ENCODE assay signal across 8 cellular contexts in the genomic region with DNA sequence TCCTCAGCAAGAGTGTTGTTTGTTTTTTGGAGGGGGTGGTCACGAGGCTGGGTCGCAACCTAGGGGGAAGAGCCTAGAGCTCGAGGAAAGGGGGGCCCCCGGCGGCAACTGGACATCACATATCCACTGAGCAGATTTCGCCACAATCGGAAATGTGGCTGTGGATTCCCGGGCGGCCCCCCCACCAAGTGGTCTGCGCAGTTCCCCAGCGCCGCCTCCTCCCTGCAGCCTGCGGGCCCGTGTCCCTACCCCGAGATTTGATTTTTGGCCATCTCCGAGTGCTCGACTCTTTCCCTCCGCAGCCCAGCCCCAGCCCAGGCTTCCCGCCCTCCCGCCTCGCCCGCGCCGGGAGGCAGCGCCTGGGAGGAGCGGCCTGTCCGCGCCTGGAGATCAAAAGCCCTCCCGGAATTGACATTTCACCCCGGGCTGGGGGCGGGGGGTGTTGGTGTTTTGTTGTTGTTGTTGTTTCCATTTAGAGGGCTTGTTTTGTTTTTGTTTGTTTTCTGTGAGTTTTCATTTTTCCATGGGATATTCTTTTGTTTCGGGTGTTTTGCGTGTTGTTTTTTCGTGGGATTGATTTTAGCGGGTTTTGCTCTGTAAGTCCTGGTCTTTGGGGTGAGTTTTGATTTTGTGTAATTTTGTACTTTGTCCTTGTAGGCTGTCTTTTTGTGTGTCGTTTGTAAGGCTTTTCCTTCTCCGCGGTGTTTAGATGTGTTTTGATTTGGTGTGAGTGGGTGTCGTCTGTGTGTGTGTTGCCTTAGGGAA. TPM values are rescaled to one million over a fixed set of nuclear protein-coding genes. Genes with fewer than 3 reads are reported as not detected.
DNase-seq lines count a peak whose midpoint lies in the region; ATAC-seq and TF ChIP-seq lines count a peak whose summit lies in the region.

No MANE protein-coding gene starts in this region.

- CTCF ChIA-PET in Calu3 (lab: Charles Lee), result no interaction called here

- H3K27me3 ChIP-seq in uterus, result peaks cover 42 to 93% of the 10 kb centered on the region in 2 donors

- no peak for DNase-seq in Calu3
- DNase-seq in HFFc6, result no peak
- no peak for DNase-seq in activated T-helper 2 cell treated with anti-CD3 and anti-CD28 coated beads, Interferon-gamma antibody, Interleukin-2, Interleukin-4, amounts not matched to agents 10 μg/mL and 5 μg/mL and 100 μg/mL, durations not matched to agents 14 hours and 24 hours and 36 hours (ENCODE audit: low spot score)
- peak in 1 of 3 donors; percentile 10 for DNase-seq in mucosa of descending colon
- DNase-seq in uterus, result no peak
- no peak for DNase-seq in NCI-H345 (lab: John Stamatoyannopoulos, UW)
- DNase-seq in T1000 (lab: John Stamatoyannopoulos, UW), result no peak

- intact Hi-C loops in Calu3 (cut with micrococcal nuclease; ENCODE audit: unreplicated experiment) (no loop called here), mucosa of descending colon (cut with DNase I, micrococcal nuclease) (no loop called here), uterus (cut with DNase I; ENCODE audit: low total_unique reads) (no loop called here)
- intact Hi-C loops in activated T-helper 2 cell treated with anti-CD3 and anti-CD28 coated beads, Interferon-gamma antibody, Interleukin-2, Interleukin-4, amounts not matched to agents 10 μg/mL and 5 μg/mL and 100 μg/mL, durations not matched to agents 14 hours and 24 hours and 36 hours (cut with micrococcal nuclease), result no loop called here

- H3K36me3 Mint-ChIP-seq in Calu3 (ENCODE audit: insufficient read depth, unreplicated experiment), result peaks cover 5% of the 10 kb centered on the region
- H3K36me3 Mint-ChIP-seq in HFFc6 (ENCODE audit: low read depth), result peaks cover 11% of the 10 kb centered on the region
- H3K36me3 Mint-ChIP-seq in activated T-helper 2 cell treated with anti-CD3 and anti-CD28 coated beads, Interferon-gamma antibody, Interleukin-2, Interleukin-4, amounts not matched to agents 10 μg/mL and 5 μg/mL and 100 μg/mL, durations not matched to agents 14 hours and 24 hours and 36 hours (ENCODE audit: low read depth), result peaks cover 4% of the 10 kb centered on the region

- no peak overlapping the region for H3K4me3 ChIP-seq in mucosa of descending colon
- H3K4me3 ChIP-seq in uterus, result no peak overlapping the region

- no TSS peak for BruUV-seq in Calu3 (replicated peaks; lab: Mats Ljungman, UMichigan)

- no peak overlapping the region for H3K27ac Mint-ChIP-seq in Calu3 (ENCODE audit: unreplicated experiment)
- H3K27ac Mint-ChIP-seq in HFFc6, result no peak overlapping the region
- peak overlapping the region; percentile 1 for H3K27ac Mint-ChIP-seq in activated T-helper 2 cell treated with anti-CD3 and anti-CD28 coated beads, Interferon-gamma antibody, Interleukin-2, Interleukin-4, amounts not matched to agents 10 μg/mL and 5 μg/mL and 100 μg/mL, durations not matched to agents 14 hours and 24 hours and 36 hours

- ATAC-seq in mucosa of descending colon, result peak; percentile 4
- ATAC-seq in GM21367 (IDR thresholded peaks at IDR 0.05; ENCODE audit: unreplicated experiment), result no peak

- peaks cover 18% of the 10 kb centered on the region for H3K4me1 Mint-ChIP-seq in Calu3 (ENCODE audit: low read depth, unreplicated experiment)
- H3K4me1 Mint-ChIP-seq in HFFc6 (ENCODE audit: low read depth), result peaks cover 15% of the 10 kb centered on the region
- H3K4me1 Mint-ChIP-seq in activated T-helper 2 cell treated with anti-CD3 and anti-CD28 coated beads, Interferon-gamma antibody, Interleukin-2, Interleukin-4, amounts not matched to agents 10 μg/mL and 5 μg/mL and 100 μg/mL, durations not matched to agents 14 hours and 24 hours and 36 hours (ENCODE audit: low read depth), result peaks cover 22% of the 10 kb centered on the region

- H3K9me3 Mint-ChIP-seq in Calu3 (ENCODE audit: low read depth, unreplicated experiment) (no peaks in the 10 kb centered on the region), HFFc6 (peaks cover 5% of the 10 kb centered on the region; the same call in 1 of the 2 replicates)
- H3K9me3 Mint-ChIP-seq in activated T-helper 2 cell treated with anti-CD3 and anti-CD28 coated beads, Interferon-gamma antibody, Interleukin-2, Interleukin-4, amounts not matched to agents 10 μg/mL and 5 μg/mL and 100 μg/mL, durations not matched to agents 14 hours and 24 hours and 36 hours, result no peaks in the 10 kb centered on the region

- peaks cover 48% of the 10 kb centered on the region for H3K27me3 Mint-ChIP-seq in Calu3 (ENCODE audit: unreplicated experiment)
- peaks cover 78% of the 10 kb centered on the region for H3K27me3 Mint-ChIP-seq in HFFc6 (ENCODE audit: insufficient read depth)
- peaks cover 85% of the 10 kb centered on the region for H3K27me3 Mint-ChIP-seq in activated T-helper 2 cell treated with anti-CD3 and anti-CD28 coated beads, Interferon-gamma antibody, Interleukin-2, Interleukin-4, amounts not matched to agents 10 μg/mL and 5 μg/mL and 100 μg/mL, durations not matched to agents 14 hours and 24 hours and 36 hours (ENCODE audit: low read depth)

- H3K4me1 ChIP-seq in mucosa of descending colon (ENCODE audit: low read depth) (peaks cover 27% of the 10 kb centered on the region), uterus (peaks cover 0 to 20% of the 10 kb centered on the region in 2 donors)

- TF ChIP-seq CTCF in Calu3 (IDR thresholded peaks at IDR 0.05; ENCODE audit: unreplicated experiment), result no peak
- TF ChIP-seq CTCF in HFFc6 (IDR thresholded peaks at IDR 0.05), result no peak
- no peak for TF ChIP-seq CTCF in mucosa of descending colon (IDR thresholded peaks at IDR 0.05)
- TF ChIP-seq CTCF in uterus (IDR thresholded peaks at IDR 0.05), result no peak

- TF ChIP-seq POLR2A in uterus (IDR thresholded peaks at IDR 0.05), result no peak

- H3K4me3 Mint-ChIP-seq in Calu3 (ENCODE audit: low read depth, unreplicated experiment) (peak overlapping the region; percentile 47), HFFc6 (peak overlapping the region; percentile 54)
- H3K4me3 Mint-ChIP-seq in activated T-helper 2 cell treated with anti-CD3 and anti-CD28 coated beads, Interferon-gamma antibody, Interleukin-2, Interleukin-4, amounts not matched to agents 10 μg/mL and 5 μg/mL and 100 μg/mL, durations not matched to agents 14 hours and 24 hours and 36 hours (ENCODE audit: low read depth), result peak overlapping the region; percentile 73

- H3K27ac ChIP-seq in uterus, result no peak overlapping the region

- H3K9me3 ChIP-seq in mucosa of descending colon (no peaks in the 10 kb centered on the region), uterus (no peaks in the 10 kb centered on the region)

- H3K36me3 ChIP-seq in mucosa of descending colon (ENCODE audit: low read depth) (no peaks in the 10 kb centered on the region), uterus (no peaks in the 10 kb centered on the region)

RNA-seq across cellular contexts. Expression of a gene that starts 1.6 kb away (rescaled TPM):
- total RNA-seq in Calu3 (2022) (not detected in 2 replicates), mucosa of descending colon (under 1 TPM in 2 of 3 donors, not detected in 1; 0.29 to 0.32 TPM), uterus (under 1 TPM in 1 of 4 donors, not detected in 3; 0.55 TPM)
- not detected for total RNA-seq in HFFc6 (2021; fragmentation: NEBNext Ultra II Directional; extraction: Animal tissue kit (Norgen Biotek cat#: 25700))
- total RNA-seq in activated T-helper 2 cell treated with anti-CD3 and anti-CD28 coated beads, Interferon-gamma antibody, Interleukin-2, Interleukin-4, amounts not matched to agents 10 μg/mL and 5 μg/mL and 100 μg/mL, durations not matched to agents 14 hours and 24 hours and 36 hours, result 0.11 and 0.34 TPM in 2 replicates
